In the genomic region with DNA sequence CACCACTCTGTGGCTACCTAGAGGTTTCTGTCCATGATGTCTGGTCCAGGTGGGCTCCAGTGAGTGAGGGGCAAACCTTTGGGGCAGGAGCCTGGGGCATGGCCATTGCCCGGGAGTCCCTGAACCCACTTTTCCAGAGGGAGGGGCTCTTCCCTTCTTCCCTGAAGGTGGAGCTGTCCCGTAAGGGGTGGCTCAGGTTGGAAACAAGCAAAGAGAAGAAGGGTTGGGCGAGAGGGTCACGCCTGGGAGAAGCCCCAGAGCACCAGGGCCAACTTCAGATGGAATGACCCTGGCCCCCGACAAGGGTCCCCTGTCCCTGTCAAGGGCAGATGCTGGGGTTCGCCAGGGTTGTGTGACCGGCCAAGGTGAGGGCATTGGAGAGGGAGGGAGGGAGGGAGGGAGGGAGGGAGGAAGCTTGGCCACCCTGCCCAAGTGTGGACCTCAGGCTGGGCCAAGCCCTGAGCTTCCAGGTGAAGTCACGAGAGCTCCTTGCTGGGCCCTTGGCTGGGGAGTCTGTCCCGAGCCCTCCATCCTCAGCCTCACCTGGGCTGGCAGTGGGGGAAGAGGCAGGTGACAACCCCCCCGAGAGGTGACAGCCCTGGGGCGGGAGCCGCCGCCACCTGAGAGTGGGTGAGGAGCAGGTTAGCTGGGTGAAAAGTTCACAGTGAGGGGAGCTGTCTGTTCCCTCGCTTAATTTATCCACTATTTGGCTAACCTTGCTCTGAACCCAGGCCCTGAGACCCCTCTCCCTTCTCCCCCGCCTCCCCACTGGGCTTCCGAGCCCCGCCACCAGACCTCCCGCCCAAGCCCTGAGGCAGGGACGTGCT, we compare ENCODE assay signal across 13 cellular contexts.
DNase-seq lines count a peak whose midpoint lies in the region; ATAC-seq, FAIRE-seq and TF ChIP-seq lines count a peak whose summit lies in the region.
"Had no signal": no experiment of that assay in that cellular context is flagged by ENCODE, and none has a peak within 500 bp of the region (broad histone marks: within the 10 kb centered on the region; RNA-seq: fewer than 3 reads in every experiment).

No MANE protein-coding gene starts in this region.

- H3K79me2 ChIP-seq in K562 (ENCODE audit: control insufficient read depth, insufficient read depth, low read length) = no peaks in the 10 kb centered on the region

- ATAC-seq in IMR-90 (ENCODE audit: low read depth) = no peak
- no peak for ATAC-seq in K562
- no peak for ATAC-seq in thoracic aorta (ENCODE audit: insufficient number of reproducible peaks, low FRiP score, low read depth)
- ATAC-seq in GM19035 (IDR thresholded peaks at IDR 0.05; ENCODE audit: unreplicated experiment) = no peak
- ATAC-seq: activated naive CD8-positive, alpha-beta T cell treated with anti-CD3 and anti-CD28 coated beads, Interleukin-2, amount 50 U/mL, for 24 hours had no signal

- no peak overlapping the region for H4K5ac ChIP-seq in IMR-90 (ENCODE audit: low read depth, low read length)

- dilution Hi-C loops in IMR-90 (cut with HindIII; ENCODE audit: low sequenced_read_pairs, unreplicated experiment) = no loop called here

- H3K36me3 ChIP-seq in IMR-90 (ENCODE audit: control insufficient read depth, insufficient read depth, low read length) (no peaks in the 10 kb centered on the region), K562 (ENCODE audit: control insufficient read depth, insufficient read depth, low read length) (no peaks in the 10 kb centered on the region), muscle layer of colon (ENCODE audit: insufficient read depth, low read length) (no peaks in the 10 kb centered on the region), thoracic aorta (no peaks in the 10 kb centered on the region)
- H3K36me3 ChIP-seq: neutrophil had no signal

- TF ChIP-seq POLR2A in IMR-90 (IDR thresholded peaks at IDR 0.05; ENCODE audit: low read depth, low read length) (no peak), K562 (conservative IDR thresholded peaks at IDR 0.05) (no peak)

- H3K56ac ChIP-seq in IMR-90 (ENCODE audit: extremely low read depth, insufficient read depth, low read length) = no peak overlapping the region

- H3K79me1 ChIP-seq in IMR-90 (ENCODE audit: low read depth in 1 of 2, low read length in 2 of 2) = no peaks in the 10 kb centered on the region

- H4K20me1 ChIP-seq in IMR-90 (ENCODE audit: insufficient read depth, low read length) = no peaks in the 10 kb centered on the region
- H4K20me1 ChIP-seq in K562 (replicated peaks; ENCODE audit: control insufficient read depth, insufficient read depth, low read length) = no peaks in the 10 kb centered on the region

- H3K14ac ChIP-seq in IMR-90 (replicated peaks; ENCODE audit: low read depth, low read length) = no peak overlapping the region

- H3K27me3 ChIP-seq in IMR-90 (ENCODE audit: control insufficient read depth, insufficient read depth, low read length) (peaks cover 7% of the 10 kb centered on the region; the same call in 1 of the 2 replicates), K562 (ENCODE audit: control insufficient read depth in 2 of 2, insufficient read depth in 2 of 2, low read length in 2 of 2) (no peaks in the 10 kb centered on the region), muscle layer of colon (ENCODE audit: control insufficient read depth in 1 of 2, insufficient read depth in 2 of 2, low read length in 2 of 2) (no peaks in the 10 kb centered on the region), thoracic aorta (replicated peaks; ENCODE audit: insufficient read depth) (no peaks in the 10 kb centered on the region)
- H3K27me3 ChIP-seq: neutrophil had no signal

- H3K9me3 ChIP-seq in IMR-90 (ENCODE audit: control insufficient read depth, insufficient read depth, low read length) (no peaks in the 10 kb centered on the region), K562 (replicated peaks; ENCODE audit: control insufficient read depth, insufficient read depth, low read depth, low read length) (no peaks in the 10 kb centered on the region), muscle layer of colon (ENCODE audit: low read length) (no peaks in the 10 kb centered on the region), thoracic aorta (no peaks in the 10 kb centered on the region)
- H3K9me3 ChIP-seq: neutrophil had no signal

- peak overlapping the region; percentile 91 for H4K91ac ChIP-seq in IMR-90 (ENCODE audit: insufficient read depth, low read depth, low read length)

- WGBS in IMR-90 (ENCODE audit: extremely low coverage in 2 of 2, insufficient read length in 1 of 2), 2 experiments = 80% methylated on average over 1 of the region's 19 CpGs; no CpG with 5 or more reads in 1 of the 2 experiments
- WGBS in K562 (ENCODE audit: insufficient coverage, low coverage, missing lambda C conversion rate) = 73% methylated on average over 10 of the region's 19 CpGs

- TF ChIP-seq EP300 in K562 (IDR thresholded peaks at IDR 0.05; ENCODE audit: low read length) = no peak

- DNase-seq in IMR-90 = no peak
- no peak for DNase-seq in K562 (ENCODE audit: extremely low read depth in 1 of 4, low spot score in 3 of 4)
- DNase-seq in thoracic aorta (ENCODE audit: low spot score) = no peak
- DNase-seq in NCI-H345 treated with DMSO at 0.1 percent for 48 hours (lab: John Stamatoyannopoulos, UW; ENCODE audit: unreplicated experiment) = no peak
- DNase-seq in GM19238 (ENCODE audit: insufficient read length, low spot score) = no peak
- DNase-seq: activated naive CD8-positive, alpha-beta T cell treated with anti-CD3 and anti-CD28 coated beads, Interleukin-2, amount 50 U/mL, for 24 hours; NCI-H1694 treated with DMSO at 0.1 percent for 48 hours; NCI-H524 treated with DMSO at 0.1 percent for 48 hours; PC-3; T-helper 1 cell had no signal

- TF ChIP-seq RAD21 in IMR-90 (IDR thresholded peaks at IDR 0.05; ENCODE audit: low read length) (no peak), K562 (CRISPR knock-in tag; conservative IDR thresholded peaks at IDR 0.05 in 1 of 2, IDR thresholded peaks at IDR 0.05 in 1 of 2) (no peak)

- H3K9me1 ChIP-seq in IMR-90 (ENCODE audit: insufficient read depth, low read length) (peaks cover 4% of the 10 kb centered on the region), K562 (ENCODE audit: control insufficient read depth, insufficient read depth, low read length) (no peaks in the 10 kb centered on the region)

- H3K27ac ChIP-seq in IMR-90 (ENCODE audit: insufficient read depth, low read length) (no peak overlapping the region), K562 (ENCODE audit: extremely low read depth, low read depth, low read length) (peak overlapping the region; percentile 75; the same call in 1 of the 3 replicates), muscle layer of colon (ENCODE audit: low read depth, low read length) (peak overlapping the region; percentile 91), thoracic aorta (peak overlapping the region; percentile 54 to 71)
- H3K27ac ChIP-seq: neutrophil had no signal

- H3K18ac ChIP-seq in IMR-90 (ENCODE audit: low read depth, low read length) = no peak overlapping the region; the same call in 1 of the 2 replicates

- peak overlapping the region; percentile 21; the same call in 2 of the 3 replicates for H2BK15ac ChIP-seq in IMR-90 (ENCODE audit: low read depth, low read length)

- CTCF ChIA-PET in IMR-90 (lab: Yijun Ruan, JAX) (no interaction called here), K562 (lab: Yijun Ruan, JAX; ENCODE audit: low intra/inter-chr PET ratio) (no interaction called here)

- H3K4me2 ChIP-seq in IMR-90 (ENCODE audit: low read depth, low read length) (no peak overlapping the region), K562 (ENCODE audit: insufficient read depth, low read length) (no peak overlapping the region)

- peak overlapping the region; percentile 92 for H2BK120ac ChIP-seq in IMR-90 (ENCODE audit: low read depth, low read length)

- H2BK5ac ChIP-seq in IMR-90 (ENCODE audit: low read depth, low read length, poor library complexity, severe bottlenecking) = no peak overlapping the region

- H3K4me1 ChIP-seq in IMR-90 (ENCODE audit: control insufficient read depth, insufficient read depth, low read length) (peaks cover 17% of the 10 kb centered on the region), K562 (replicated peaks in 1 of 2; ENCODE audit: control insufficient read depth in 2 of 2, insufficient read depth in 2 of 2, low read length in 2 of 2) (peaks cover 21 to 51% of the 10 kb centered on the region in 2 experiments), muscle layer of colon (ENCODE audit: insufficient read depth, low read length) (peaks cover 35% of the 10 kb centered on the region), thoracic aorta (ENCODE audit: control insufficient read depth in 1 of 2, low read depth in 2 of 2) (peaks cover 21 to 58% of the 10 kb centered on the region in 2 donors)

- TF ChIP-seq CTCF in IMR-90 (conservative IDR thresholded peaks at IDR 0.05; ENCODE audit: low read depth, low read length) (no peak), K562 (IDR thresholded peaks at IDR 0.05 in 2 of 3, conservative IDR thresholded peaks at IDR 0.05 in 1 of 3; ENCODE audit: insufficient read depth in 2 of 3, low read depth in 1 of 3, low read length in 3 of 3) (no peak), thoracic aorta (IDR thresholded peaks at IDR 0.05) (no peak)

- H2AK9ac ChIP-seq in IMR-90 (replicated peaks; ENCODE audit: low read depth, low read length, poor library complexity) = no peak overlapping the region

- H3K4ac ChIP-seq in IMR-90 (ENCODE audit: low read depth, low read length) = peak overlapping the region; percentile 88

- H3K23ac ChIP-seq in IMR-90 (ENCODE audit: low read depth, low read length) = no peak overlapping the region

- in situ Hi-C loops in IMR-90 (cut with MboI; ENCODE audit: low sequenced_read_pairs) = no loop called here
- in situ Hi-C loops in K562 (cut with MboI) = no loop called here

- H2AFZ ChIP-seq in IMR-90 (replicated peaks; ENCODE audit: low read length, poor library complexity) = no peak overlapping the region
- H2AFZ ChIP-seq in K562 (ENCODE audit: low read depth, low read length) = peak overlapping the region; percentile 74

- no peak overlapping the region for H3K9ac ChIP-seq in IMR-90 (ENCODE audit: low read depth, low read length)
- H3K9ac ChIP-seq in K562 (ENCODE audit: insufficient read depth in 1 of 2, low read depth in 2 of 2, low read length in 2 of 2) = peak overlapping the region; percentile 60 to 92; a peak in 3 of 4 replicates
- no peak overlapping the region for H3K9ac ChIP-seq in muscle layer of colon (ENCODE audit: low read length)

- BruUV-seq in IMR-90 (replicated peaks; lab: Mats Ljungman, UMichigan) (no TSS peak), K562 (replicated peaks; lab: Mats Ljungman, UMichigan) (no TSS peak)

- no peak overlapping the region for H2BK20ac ChIP-seq in IMR-90 (ENCODE audit: low read depth, low read length)

- H4K8ac ChIP-seq in IMR-90 (ENCODE audit: low read depth in 2 of 2, low read length in 2 of 2) = no peak overlapping the region; a peak in 2 of 4 replicates

- intact Hi-C loops in IMR-90 (cut with micrococcal nuclease) = no loop called here
- intact Hi-C loops in K562 (cut with micrococcal nuclease) = no loop called here

- POLR2A ChIA-PET in IMR-90 (lab: Charles Lee; ENCODE audit: unreplicated experiment) = no interaction called here
- POLR2A ChIA-PET in K562 (lab: Yijun Ruan, JAX) = interaction anchor here (0.6 to 1.3 kb wide), 2 partner anchors 10 to 12 kb away, joined by 3 read pairs; no protein-coding TSS in a partner anchor

- H3K4me3 ChIP-seq in IMR-90 (ENCODE audit: insufficient read depth, low read depth, low read length) (no peak overlapping the region), K562 (no peak overlapping the region), muscle layer of colon (ENCODE audit: low read depth in 1 of 2, low read length in 2 of 2) (no peak overlapping the region), thoracic aorta (no peak overlapping the region)

- no peak for FAIRE-seq in K562 (lab: Jason Lieb, UNC)

- H2AK5ac ChIP-seq in IMR-90 (ENCODE audit: low read depth, low read length) = peak overlapping the region; percentile 95

Comparison
In these comparisons a context has a peak if more than half of its experiments do, and no peak if none do; other contexts are left out.
1. H3K9ac ChIP-seq: peak in K562 (2 of 2); none in IMR-90 (single experiment) and muscle layer of colon (single experiment).